In genomic region chr3:31532587-31533168, GRCh38 we compare ENCODE assay signal across 1 cellular context.
A peak's percentile ranks its signal among the peaks of the same experiment; 100 is the strongest.
TF ChIP-seq lines count a peak whose summit lies in the region.

Gene STT3B (plus strand): TSS chr3:31532925. CDS start chr3:31532999, 74 bp downstream.

TF ChIP-seq in HepG2, 621 proteins besides CTCF, POLR2A, EP300 and RAD21 (continued from another document and continues in another):
- no peak for TF ChIP-seq ZNF280D (CRISPR knock-in tag; IDR thresholded peaks at IDR 0.05)
- 0 out of 2 replicates have a peak, but pooled peaks have one; percentile 22 for TF ChIP-seq NR2F2 (IDR thresholded peaks at IDR 0.05; ENCODE audit: borderline replicate concordance, low read depth)
- TF ChIP-seq IKZF4 (CRISPR knock-in tag; IDR thresholded peaks at IDR 0.05; ENCODE audit: borderline replicate concordance, low read depth, not compliant biosample characterization): peak; percentile 2
- TF ChIP-seq HDAC6 (IDR thresholded peaks at IDR 0.05; ENCODE audit: low read depth, low read length): no peak
- TF ChIP-seq PHF5A (CRISPR knock-in tag; IDR thresholded peaks at IDR 0.05; ENCODE audit: low read depth, unreplicated experiment): no peak
- TF ChIP-seq NCOA2 (CRISPR knock-in tag; IDR thresholded peaks at IDR 0.05): peak; percentile 35; the same call in 1 of the 2 replicates
- no peak for TF ChIP-seq U2AF1 (optimal IDR thresholded peaks at IDR 0.05; ENCODE audit: low read depth, low read length)
- peak; percentile 7 for TF ChIP-seq CBX1 (IDR thresholded peaks at IDR 0.05; ENCODE audit: low read depth)
- TF ChIP-seq NAIF1 (CRISPR knock-in tag; IDR thresholded peaks at IDR 0.05; ENCODE audit: borderline replicate concordance): no peak
- 0 out of 2 replicates have a peak, but pooled peaks have one; percentile 8 for TF ChIP-seq ZNF792 (CRISPR knock-in tag; IDR thresholded peaks at IDR 0.05)
- TF ChIP-seq CEBPG (CRISPR knock-in tag; IDR thresholded peaks at IDR 0.05): 0 out of 2 replicates have a peak, but pooled peaks have one; percentile 6
- TF ChIP-seq ZNF138 (CRISPR knock-in tag; IDR thresholded peaks at IDR 0.05; ENCODE audit: low read depth): no peak
- TF ChIP-seq, protein P1, sequence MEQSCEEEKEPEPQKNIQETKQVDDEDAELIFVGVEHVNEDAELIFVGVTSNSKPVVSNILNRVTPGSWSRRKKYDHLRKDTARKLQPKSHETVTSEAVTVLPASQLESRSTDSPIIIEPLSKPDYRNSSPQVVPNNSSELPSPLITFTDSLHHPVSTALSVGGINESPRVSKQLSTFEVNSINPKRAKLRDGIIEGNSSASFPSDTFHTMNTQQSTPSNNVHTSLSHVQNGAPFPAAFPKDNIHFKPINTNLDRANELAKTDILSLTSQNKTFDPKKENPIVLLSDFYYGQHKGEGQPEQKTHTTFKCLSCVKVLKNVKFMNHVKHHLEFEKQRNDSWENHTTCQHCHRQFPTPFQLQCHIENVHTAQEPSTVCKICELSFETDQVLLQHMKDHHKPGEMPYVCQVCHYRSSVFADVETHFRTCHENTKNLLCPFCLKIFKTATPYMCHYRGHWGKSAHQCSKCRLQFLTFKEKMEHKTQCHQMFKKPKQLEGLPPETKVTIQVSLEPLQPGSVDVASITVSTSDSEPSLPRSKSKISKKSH (CRISPR knock-in tag; IDR thresholded peaks at IDR 0.05; ENCODE audit: borderline replicate concordance): no peak
- TF ChIP-seq KLF15 (CRISPR knock-in tag; IDR thresholded peaks at IDR 0.05; ENCODE audit: borderline replicate concordance): no peak
- TF ChIP-seq SNRNP70 (IDR thresholded peaks at IDR 0.05; ENCODE audit: low read depth, low read length): no peak
- TF ChIP-seq ZNF431 (CRISPR knock-in tag; IDR thresholded peaks at IDR 0.05; ENCODE audit: borderline replicate concordance, low read depth): peak; percentile 2; the same call in 1 of the 2 replicates
- no peak for TF ChIP-seq TRAFD1 (CRISPR knock-in tag; IDR thresholded peaks at IDR 0.05; ENCODE audit: borderline replicate concordance)
- TF ChIP-seq ZNF329 (CRISPR knock-in tag; IDR thresholded peaks at IDR 0.05; ENCODE audit: low read depth): no peak
- no peak for TF ChIP-seq FOXC1 (CRISPR knock-in tag; IDR thresholded peaks at IDR 0.05; ENCODE audit: borderline replicate concordance)
- no peak for TF ChIP-seq EHMT2 (IDR thresholded peaks at IDR 0.05; ENCODE audit: borderline replicate concordance, low read depth, low read length)
- TF ChIP-seq MAZ (IDR thresholded peaks at IDR 0.05; ENCODE audit: borderline replicate concordance, low read depth, low read length): peak; percentile 64; the same call in 1 of the 2 replicates
- TF ChIP-seq MAZ (CRISPR knock-in tag; IDR thresholded peaks at IDR 0.05; ENCODE audit: low read depth): 0 out of 2 replicates have a peak, but pooled peaks have one; percentile 20
- TF ChIP-seq POLR2AphosphoS5 (IDR thresholded peaks at IDR 0.05; ENCODE audit: low read depth, low read length): peak; percentile 73
- no peak for TF ChIP-seq TFAP4 (IDR thresholded peaks at IDR 0.05; ENCODE audit: borderline replicate concordance, low read depth)
- TF ChIP-seq SUZ12 (IDR thresholded peaks at IDR 0.05; ENCODE audit: low read depth, low read length): no peak
- TF ChIP-seq FOXO4 (CRISPR knock-in tag; conservative IDR thresholded peaks at IDR 0.05): no peak
- TF ChIP-seq, protein P2, sequence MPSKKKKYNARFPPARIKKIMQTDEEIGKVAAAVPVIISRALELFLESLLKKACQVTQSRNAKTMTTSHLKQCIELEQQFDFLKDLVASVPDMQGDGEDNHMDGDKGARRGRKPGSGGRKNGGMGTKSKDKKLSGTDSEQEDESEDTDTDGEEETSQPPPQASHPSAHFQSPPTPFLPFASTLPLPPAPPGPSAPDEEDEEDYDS (CRISPR knock-in tag; IDR thresholded peaks at IDR 0.05): peak; percentile 11; the same call in 1 of the 2 replicates
- peak; percentile 13; the same call in 1 of the 2 replicates for TF ChIP-seq FOXO1 (CRISPR knock-in tag; IDR thresholded peaks at IDR 0.05)
- peak; percentile 30; the same call in 1 of the 2 replicates for TF ChIP-seq TOPORS (CRISPR knock-in tag; IDR thresholded peaks at IDR 0.05)
- TF ChIP-seq ZNF589 (CRISPR knock-in tag; conservative IDR thresholded peaks at IDR 0.05): peak; percentile 17; the same call in 1 of the 2 replicates
- 0 out of 2 replicates have a peak, but pooled peaks have one; percentile 18 for TF ChIP-seq ZNF451 (CRISPR knock-in tag; IDR thresholded peaks at IDR 0.05)
- peak; percentile 14; the same call in 1 of the 2 replicates for TF ChIP-seq ARID4A (CRISPR knock-in tag; IDR thresholded peaks at IDR 0.05; ENCODE audit: borderline replicate concordance)
- no peak for TF ChIP-seq ZNF670 (CRISPR knock-in tag; IDR thresholded peaks at IDR 0.05; ENCODE audit: borderline replicate concordance)
- TF ChIP-seq TOE1 (CRISPR knock-in tag; IDR thresholded peaks at IDR 0.05): no peak
- no peak; the same call in 1 of the 2 replicates for TF ChIP-seq TCF7 (IDR thresholded peaks at IDR 0.05; ENCODE audit: low read depth)
- TF ChIP-seq KDM4B (CRISPR knock-in tag; IDR thresholded peaks at IDR 0.05): peak; percentile 59; the same call in 1 of the 2 replicates
- TF ChIP-seq HNRNPL (IDR thresholded peaks at IDR 0.05; ENCODE audit: low read depth, low read length): 0 out of 2 replicates have a peak, but pooled peaks have one; percentile 45
- TF ChIP-seq KAT8 (CRISPR knock-in tag; IDR thresholded peaks at IDR 0.05): 0 out of 2 replicates have a peak, but pooled peaks have one; percentile 25
- TF ChIP-seq MYNN (CRISPR knock-in tag; IDR thresholded peaks at IDR 0.05; ENCODE audit: low read depth): 0 out of 2 replicates have a peak, but pooled peaks have one; percentile 22
- peak; percentile 72 for TF ChIP-seq HNRNPLL (IDR thresholded peaks at IDR 0.05; ENCODE audit: low read depth, low read length, poor library complexity, severe bottlenecking)
- TF ChIP-seq ZNF331 (CRISPR knock-in tag; IDR thresholded peaks at IDR 0.05): peak; percentile 30; the same call in 1 of the 2 replicates
- TF ChIP-seq PAX8 (CRISPR knock-in tag; IDR thresholded peaks at IDR 0.05; ENCODE audit: borderline replicate concordance): peak; percentile 51; the same call in 1 of the 2 replicates
- TF ChIP-seq ZNF776 (CRISPR knock-in tag; IDR thresholded peaks at IDR 0.05): 0 out of 2 replicates have a peak, but pooled peaks have one; percentile 40
- TF ChIP-seq, protein P3, sequence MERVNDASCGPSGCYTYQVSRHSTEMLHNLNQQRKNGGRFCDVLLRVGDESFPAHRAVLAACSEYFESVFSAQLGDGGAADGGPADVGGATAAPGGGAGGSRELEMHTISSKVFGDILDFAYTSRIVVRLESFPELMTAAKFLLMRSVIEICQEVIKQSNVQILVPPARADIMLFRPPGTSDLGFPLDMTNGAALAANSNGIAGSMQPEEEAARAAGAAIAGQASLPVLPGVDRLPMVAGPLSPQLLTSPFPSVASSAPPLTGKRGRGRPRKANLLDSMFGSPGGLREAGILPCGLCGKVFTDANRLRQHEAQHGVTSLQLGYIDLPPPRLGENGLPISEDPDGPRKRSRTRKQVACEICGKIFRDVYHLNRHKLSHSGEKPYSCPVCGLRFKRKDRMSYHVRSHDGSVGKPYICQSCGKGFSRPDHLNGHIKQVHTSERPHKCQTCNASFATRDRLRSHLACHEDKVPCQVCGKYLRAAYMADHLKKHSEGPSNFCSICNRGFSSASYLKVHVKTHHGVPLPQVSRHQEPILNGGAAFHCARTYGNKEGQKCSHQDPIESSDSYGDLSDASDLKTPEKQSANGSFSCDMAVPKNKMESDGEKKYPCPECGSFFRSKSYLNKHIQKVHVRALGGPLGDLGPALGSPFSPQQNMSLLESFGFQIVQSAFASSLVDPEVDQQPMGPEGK (CRISPR knock-in tag; IDR thresholded peaks at IDR 0.05): peak; percentile 24; the same call in 1 of the 2 replicates
- TF ChIP-seq SAP130 (CRISPR knock-in tag; IDR thresholded peaks at IDR 0.05; ENCODE audit: low read depth): peak; percentile 67
- TF ChIP-seq ZNF263 (CRISPR knock-in tag; IDR thresholded peaks at IDR 0.05): peak; percentile 91
- TF ChIP-seq ZNF446 (CRISPR knock-in tag; IDR thresholded peaks at IDR 0.05): 0 out of 2 replicates have a peak, but pooled peaks have one; percentile 53
- TF ChIP-seq MED1 (CRISPR knock-in tag; IDR thresholded peaks at IDR 0.05): 0 out of 2 replicates have a peak, but pooled peaks have one; percentile 1
- 0 out of 2 replicates have a peak, but pooled peaks have one; percentile 25 for TF ChIP-seq NFKB2 (CRISPR knock-in tag; IDR thresholded peaks at IDR 0.05; ENCODE audit: borderline replicate concordance)
- TF ChIP-seq KDM5A (IDR thresholded peaks at IDR 0.05; ENCODE audit: borderline replicate concordance, low read length): peak; percentile 9; the same call in 1 of the 2 replicates
- TF ChIP-seq ZFX (CRISPR knock-in tag; IDR thresholded peaks at IDR 0.05; ENCODE audit: low read depth): 0 out of 2 replicates have a peak, but pooled peaks have one; percentile 12
- TF ChIP-seq ZBTB42 (CRISPR knock-in tag; IDR thresholded peaks at IDR 0.05): 0 out of 2 replicates have a peak, but pooled peaks have one; percentile 15
- 0 out of 2 replicates have a peak, but pooled peaks have one; percentile 19 for TF ChIP-seq HDAC2 (CRISPR knock-in tag; IDR thresholded peaks at IDR 0.05)
- TF ChIP-seq RBFOX2 (IDR thresholded peaks at IDR 0.05; ENCODE audit: low read depth, low read length): peak; percentile 57
